ENCODE assay signal across 1 cellular context in the genomic region with DNA sequence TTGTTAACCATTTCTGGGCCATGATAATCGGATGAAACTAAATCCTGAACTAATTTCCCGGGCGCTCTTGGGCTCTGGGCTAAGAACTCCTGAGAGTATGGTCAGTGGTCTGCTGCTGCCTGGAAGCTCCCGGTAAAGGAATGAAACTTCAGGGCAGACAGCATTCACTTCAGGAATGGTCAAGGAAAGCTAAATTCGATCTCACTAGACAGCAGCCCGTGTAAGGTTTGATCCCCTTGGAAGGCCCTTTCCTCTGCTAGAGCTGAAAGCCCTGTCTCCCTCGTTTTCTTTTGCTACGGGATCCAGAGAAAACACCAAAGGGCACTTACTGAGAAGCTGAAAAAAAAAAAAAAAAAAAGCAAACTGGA.
TF ChIP-seq lines count a peak whose summit lies in the region.

No MANE protein-coding gene starts in this region.

TF ChIP-seq in HepG2, 621 proteins besides CTCF, POLR2A, EP300 and RAD21:
- TF ChIP-seq, protein P1, sequence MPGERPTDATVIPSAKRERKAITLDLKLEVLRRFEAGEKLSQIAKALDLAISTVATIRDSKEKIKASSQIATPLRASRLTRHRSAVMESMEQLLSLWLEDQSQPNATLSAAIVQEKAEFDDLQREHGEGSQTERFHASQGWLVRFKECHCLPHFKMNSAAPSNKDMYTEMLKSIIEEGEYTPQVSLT (CRISPR knock-in tag; IDR thresholded peaks at IDR 0.05; ENCODE audit: borderline replicate concordance, low read depth), result no peak
- TF ChIP-seq BRD4 (CRISPR knock-in tag; IDR thresholded peaks at IDR 0.05) (no peak), ZNF788 (CRISPR knock-in tag; IDR thresholded peaks at IDR 0.05; ENCODE audit: borderline replicate concordance) (0 out of 2 replicates have a peak, but pooled peaks have one; percentile 6), ZNF552 (CRISPR knock-in tag; IDR thresholded peaks at IDR 0.05; ENCODE audit: borderline replicate concordance) (no peak), ARNT2 (CRISPR knock-in tag; IDR thresholded peaks at IDR 0.05; ENCODE audit: low read depth) (no peak), ZBTB38 (CRISPR knock-in tag; IDR thresholded peaks at IDR 0.05) (no peak), FOXA1 (IDR thresholded peaks at IDR 0.05) (no peak), FOXA1 (CRISPR knock-in tag; IDR thresholded peaks at IDR 0.05) (no peak), ZFP37 (CRISPR knock-in tag; IDR thresholded peaks at IDR 0.05; ENCODE audit: borderline replicate concordance) (no peak), PHF5A (CRISPR knock-in tag; IDR thresholded peaks at IDR 0.05; ENCODE audit: low read depth, unreplicated experiment) (no peak), ZFP41 (CRISPR knock-in tag; IDR thresholded peaks at IDR 0.05; ENCODE audit: borderline replicate concordance) (no peak), ZNF543 (CRISPR knock-in tag; IDR thresholded peaks at IDR 0.05) (no peak)
- TF ChIP-seq, protein P2, sequence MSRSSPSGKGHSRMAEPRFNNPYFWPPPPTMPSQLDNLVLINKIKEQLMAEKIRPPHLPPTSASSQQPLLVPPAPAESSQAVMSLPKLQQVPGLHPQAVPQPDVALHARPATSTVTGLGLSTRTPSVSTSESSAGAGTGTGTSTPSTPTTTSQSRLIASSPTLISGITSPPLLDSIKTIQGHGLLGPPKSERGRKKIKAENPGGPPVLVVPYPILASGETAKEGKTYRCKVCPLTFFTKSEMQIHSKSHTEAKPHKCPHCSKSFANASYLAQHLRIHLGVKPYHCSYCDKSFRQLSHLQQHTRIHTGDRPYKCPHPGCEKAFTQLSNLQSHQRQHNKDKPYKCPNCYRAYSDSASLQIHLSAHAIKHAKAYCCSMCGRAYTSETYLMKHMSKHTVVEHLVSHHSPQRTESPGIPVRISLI (CRISPR knock-in tag; IDR thresholded peaks at IDR 0.05; ENCODE audit: borderline replicate concordance), result no peak
- TF ChIP-seq, protein P3, sequence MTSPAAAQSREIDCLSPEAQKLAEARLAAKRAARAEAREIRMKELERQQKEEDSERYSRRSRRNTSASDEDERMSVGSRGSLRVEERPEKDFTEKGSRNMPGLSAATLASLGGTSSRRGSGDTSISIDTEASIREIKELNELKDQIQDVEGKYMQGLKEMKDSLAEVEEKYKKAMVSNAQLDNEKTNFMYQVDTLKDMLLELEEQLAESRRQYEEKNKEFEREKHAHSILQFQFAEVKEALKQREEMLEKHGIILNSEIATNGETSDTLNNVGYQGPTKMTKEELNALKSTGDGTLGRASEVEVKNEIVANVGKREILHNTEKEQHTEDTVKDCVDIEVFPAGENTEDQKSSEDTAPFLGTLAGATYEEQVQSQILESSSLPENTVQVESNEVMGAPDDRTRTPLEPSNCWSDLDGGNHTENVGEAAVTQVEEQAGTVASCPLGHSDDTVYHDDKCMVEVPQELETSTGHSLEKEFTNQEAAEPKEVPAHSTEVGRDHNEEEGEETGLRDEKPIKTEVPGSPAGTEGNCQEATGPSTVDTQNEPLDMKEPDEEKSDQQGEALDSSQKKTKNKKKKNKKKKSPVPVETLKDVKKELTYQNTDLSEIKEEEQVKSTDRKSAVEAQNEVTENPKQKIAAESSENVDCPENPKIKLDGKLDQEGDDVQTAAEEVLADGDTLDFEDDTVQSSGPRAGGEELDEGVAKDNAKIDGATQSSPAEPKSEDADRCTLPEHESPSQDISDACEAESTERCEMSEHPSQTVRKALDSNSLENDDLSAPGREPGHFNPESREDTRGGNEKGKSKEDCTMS (CRISPR knock-in tag; conservative IDR thresholded peaks at IDR 0.05), result no peak
- TF ChIP-seq, protein P4, sequence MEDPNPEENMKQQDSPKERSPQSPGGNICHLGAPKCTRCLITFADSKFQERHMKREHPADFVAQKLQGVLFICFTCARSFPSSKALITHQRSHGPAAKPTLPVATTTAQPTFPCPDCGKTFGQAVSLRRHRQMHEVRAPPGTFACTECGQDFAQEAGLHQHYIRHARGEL (CRISPR knock-in tag; IDR thresholded peaks at IDR 0.05), result no peak
- TF ChIP-seq, protein P5, sequence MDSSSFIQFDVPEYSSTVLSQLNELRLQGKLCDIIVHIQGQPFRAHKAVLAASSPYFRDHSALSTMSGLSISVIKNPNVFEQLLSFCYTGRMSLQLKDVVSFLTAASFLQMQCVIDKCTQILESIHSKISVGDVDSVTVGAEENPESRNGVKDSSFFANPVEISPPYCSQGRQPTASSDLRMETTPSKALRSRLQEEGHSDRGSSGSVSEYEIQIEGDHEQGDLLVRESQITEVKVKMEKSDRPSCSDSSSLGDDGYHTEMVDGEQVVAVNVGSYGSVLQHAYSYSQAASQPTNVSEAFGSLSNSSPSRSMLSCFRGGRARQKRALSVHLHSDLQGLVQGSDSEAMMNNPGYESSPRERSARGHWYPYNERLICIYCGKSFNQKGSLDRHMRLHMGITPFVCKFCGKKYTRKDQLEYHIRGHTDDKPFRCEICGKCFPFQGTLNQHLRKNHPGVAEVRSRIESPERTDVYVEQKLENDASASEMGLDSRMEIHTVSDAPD (CRISPR knock-in tag; IDR thresholded peaks at IDR 0.05), result no peak
- TF ChIP-seq, protein P6, sequence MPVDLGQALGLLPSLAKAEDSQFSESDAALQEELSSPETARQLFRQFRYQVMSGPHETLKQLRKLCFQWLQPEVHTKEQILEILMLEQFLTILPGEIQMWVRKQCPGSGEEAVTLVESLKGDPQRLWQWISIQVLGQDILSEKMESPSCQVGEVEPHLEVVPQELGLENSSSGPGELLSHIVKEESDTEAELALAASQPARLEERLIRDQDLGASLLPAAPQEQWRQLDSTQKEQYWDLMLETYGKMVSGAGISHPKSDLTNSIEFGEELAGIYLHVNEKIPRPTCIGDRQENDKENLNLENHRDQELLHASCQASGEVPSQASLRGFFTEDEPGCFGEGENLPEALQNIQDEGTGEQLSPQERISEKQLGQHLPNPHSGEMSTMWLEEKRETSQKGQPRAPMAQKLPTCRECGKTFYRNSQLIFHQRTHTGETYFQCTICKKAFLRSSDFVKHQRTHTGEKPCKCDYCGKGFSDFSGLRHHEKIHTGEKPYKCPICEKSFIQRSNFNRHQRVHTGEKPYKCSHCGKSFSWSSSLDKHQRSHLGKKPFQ (CRISPR knock-in tag; IDR thresholded peaks at IDR 0.05; ENCODE audit: insufficient replicate concordance), result peak; percentile 13
